ENCODE assay signal across 17 cellular contexts in the genomic region with DNA sequence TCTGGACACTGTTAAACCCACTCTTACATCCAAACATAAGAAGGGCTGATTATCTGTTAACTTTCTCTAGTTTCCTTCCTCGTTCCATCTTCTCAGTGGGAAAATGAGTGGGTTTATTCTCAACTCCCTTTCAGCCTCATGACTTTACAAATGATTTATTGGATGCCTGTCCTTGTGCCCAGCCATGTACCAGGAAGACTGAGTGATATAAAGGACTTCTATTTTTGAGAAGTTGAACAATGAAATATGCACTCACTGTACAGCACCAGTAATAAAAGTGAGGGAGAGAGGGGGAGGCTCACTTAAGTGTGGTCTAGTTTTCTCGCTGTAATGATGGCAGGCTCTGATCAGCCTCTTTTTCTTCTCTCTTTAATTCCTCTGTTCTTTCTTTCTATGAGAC.
"Had no signal": no experiment of that assay in that cellular context is flagged by ENCODE, and none has a peak within 500 bp of the region (broad histone marks: within the 10 kb centered on the region; RNA-seq: fewer than 3 reads in every experiment).

No MANE protein-coding gene starts in this region.

- H3K27me3 Mint-ChIP-seq: dendritic cell treated with granulocyte-macrophage colony-stimulating factor and Interleukin-4, amounts not matched to agents 40 ng/mL and 50 ng/mL, for 4 days had no signal

- H3K36me3 ChIP-seq: neural progenitor cell, pancreas, spleen, upper lobe of right lung, WERI-Rb-1 had no signal

- H3K4me3 Mint-ChIP-seq: activated CD4-positive, alpha-beta T cell treated with anti-CD3 and anti-CD28 coated beads for 36 hours; activated CD8-positive, alpha-beta T cell treated with anti-CD3 and anti-CD28 coated beads for 36 hours; activated T-helper 1 cell treated with anti-CD3 and anti-CD28 coated beads, Interleukin-12 subunit alpha, Interleukin-12 subunit beta, Interleukin-2, Interleukin-4 antibody, amounts not matched to agents 30 ng/mL and 10 ng/mL and 1 ng/mL, durations not matched to agents 14 hours and 24 hours and 36 hours; central memory CD8-positive, alpha-beta T cell; dendritic cell treated with granulocyte-macrophage colony-stimulating factor and Interleukin-4, amounts not matched to agents 40 ng/mL and 50 ng/mL, for 4 days; neural progenitor cell; stimulated activated naive B cell treated with anti-CD40 and anti-IgM and Interleukin-4, amounts not matched to agents 10 μg/mL and 1 μg/mL and 100 μg/mL, for 72 hours had no signal

- DNase-seq: activated CD4-positive, alpha-beta T cell treated with anti-CD3 and anti-CD28 coated beads for 36 hours; activated CD8-positive, alpha-beta memory T cell treated with anti-CD3 and anti-CD28 coated beads, Interleukin-2, amount 50 U/mL, for 48 hours; activated CD8-positive, alpha-beta T cell treated with anti-CD3 and anti-CD28 coated beads for 36 hours; activated naive CD4-positive, alpha-beta T cell treated with anti-CD3 and anti-CD28 coated beads, Interleukin-2, amount 50 U/mL, for 16 hours; erythroblast; spleen; stimulated activated CD4-positive, alpha-beta T cell treated with anti-CD3 and anti-CD28 coated beads, Interleukin-1b, Interleukin-23, amount 100 ng/mL, for 48 hours; stimulated activated naive B cell treated with anti-CD40 and anti-IgM and Interleukin-4, amounts not matched to agents 10 μg/mL and 1 μg/mL and 100 μg/mL, for 72 hours; T-helper 1 cell; upper lobe of right lung; WERI-Rb-1 had no signal

- H3K4me3 ChIP-seq: neural progenitor cell, pancreas, SK-N-MC, spleen, upper lobe of right lung had no signal

- H3K9ac ChIP-seq: neural progenitor cell had no signal

- H3K4me1 ChIP-seq: spleen, upper lobe of right lung had no signal

- H3K27me3 ChIP-seq: neural progenitor cell, pancreas, spleen, upper lobe of right lung had no signal

- H3K4me1 Mint-ChIP-seq: activated CD4-positive, alpha-beta T cell treated with anti-CD3 and anti-CD28 coated beads for 36 hours; central memory CD8-positive, alpha-beta T cell; stimulated activated naive B cell treated with anti-CD40 and anti-IgM and Interleukin-4, amounts not matched to agents 10 μg/mL and 1 μg/mL and 100 μg/mL, for 72 hours had no signal

- H3K9me3 ChIP-seq: pancreas, spleen, upper lobe of right lung had no signal

- H3K27ac Mint-ChIP-seq: activated CD4-positive, alpha-beta T cell treated with anti-CD3 and anti-CD28 coated beads for 36 hours; activated CD8-positive, alpha-beta T cell treated with anti-CD3 and anti-CD28 coated beads for 36 hours; activated T-helper 1 cell treated with anti-CD3 and anti-CD28 coated beads, Interleukin-12 subunit alpha, Interleukin-12 subunit beta, Interleukin-2, Interleukin-4 antibody, amounts not matched to agents 30 ng/mL and 10 ng/mL and 1 ng/mL, durations not matched to agents 14 hours and 24 hours and 36 hours; dendritic cell treated with granulocyte-macrophage colony-stimulating factor and Interleukin-4, amounts not matched to agents 40 ng/mL and 50 ng/mL, for 4 days; neural progenitor cell; stimulated activated naive B cell treated with anti-CD40 and anti-IgM and Interleukin-4, amounts not matched to agents 10 μg/mL and 1 μg/mL and 100 μg/mL, for 72 hours had no signal

- H3K27ac ChIP-seq: neural progenitor cell, SK-N-MC, spleen, upper lobe of right lung, WERI-Rb-1 had no signal

- H3K9me3 Mint-ChIP-seq: activated CD8-positive, alpha-beta T cell treated with anti-CD3 and anti-CD28 coated beads for 36 hours; activated T-helper 1 cell treated with anti-CD3 and anti-CD28 coated beads, Interleukin-12 subunit alpha, Interleukin-12 subunit beta, Interleukin-2, Interleukin-4 antibody, amounts not matched to agents 30 ng/mL and 10 ng/mL and 1 ng/mL, durations not matched to agents 14 hours and 24 hours and 36 hours; central memory CD8-positive, alpha-beta T cell; stimulated activated naive B cell treated with anti-CD40 and anti-IgM and Interleukin-4, amounts not matched to agents 10 μg/mL and 1 μg/mL and 100 μg/mL, for 72 hours had no signal

- H2AFZ ChIP-seq: neural progenitor cell had no signal

- H3K36me3 Mint-ChIP-seq: neural progenitor cell; stimulated activated naive B cell treated with anti-CD40 and anti-IgM and Interleukin-4, amounts not matched to agents 10 μg/mL and 1 μg/mL and 100 μg/mL, for 72 hours had no signal

- H3K4me2 ChIP-seq: neural progenitor cell had no signal
